In the genomic region with DNA sequence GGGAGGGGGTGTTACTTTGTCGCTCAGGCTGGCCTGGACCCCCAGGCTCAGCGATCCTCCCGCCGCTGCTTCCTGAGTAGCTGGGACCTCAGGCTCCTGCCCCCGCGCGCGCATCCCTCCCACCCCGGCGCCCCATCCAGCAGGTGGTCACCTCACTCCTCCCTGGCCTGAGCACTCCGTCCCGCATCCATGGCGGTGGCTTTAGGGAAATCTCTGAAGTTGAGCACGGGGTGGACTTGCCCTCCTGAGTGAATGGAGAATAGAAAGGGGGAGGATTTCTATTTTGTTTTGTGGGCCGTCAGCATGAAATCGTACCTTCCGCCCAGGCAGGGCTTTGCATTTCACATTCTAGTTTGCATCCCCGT, we compare ENCODE assay signal across 8 cellular contexts. TPM values are rescaled to one million over a fixed set of nuclear protein-coding genes. Genes with fewer than 3 reads are reported as not detected.
DNase-seq lines count a peak whose midpoint lies in the region; ATAC-seq and TF ChIP-seq lines count a peak whose summit lies in the region.

No MANE protein-coding gene starts in this region.

- H3K27me3 Mint-ChIP-seq in T-helper 17 cell = no peaks in the 10 kb centered on the region
- H3K27me3 Mint-ChIP-seq in glutamatergic neuron (ENCODE audit: unreplicated experiment) = peaks cover 4% of the 10 kb centered on the region

- WGBS in psoas muscle, 3 donors = 1 to 2% (median 1%) methylated on average over 12 to 18 of the region's 18 CpGs

- intact Hi-C loops in psoas muscle (cut with DNase I) = loop anchor here in 1 of 2 donors (5.0 to 10.0 kb wide), 4 partner anchors 35 to 1170 kb away; a partner anchor contains a TSS

- H3K36me3 Mint-ChIP-seq in T-helper 17 cell (ENCODE audit: low read depth) (no peaks in the 10 kb centered on the region), glutamatergic neuron (ENCODE audit: unreplicated experiment) (peaks cover 10% of the 10 kb centered on the region)

- peak overlapping the region; percentile 67; the same call in 1 of the 2 replicates for H3K27ac ChIP-seq in C4-2B
- no peak overlapping the region for H3K27ac ChIP-seq in psoas muscle

- no peak overlapping the region for H3K27ac Mint-ChIP-seq in T-helper 17 cell
- H3K27ac Mint-ChIP-seq in glutamatergic neuron (ENCODE audit: unreplicated experiment) = no peak overlapping the region

- DNase-seq in T-helper 17 cell (no peak), glutamatergic neuron (peak; percentile 27), psoas muscle (no peak), NOMO-1 treated with DMSO at 0.1 percent for 48 hours (lab: John Stamatoyannopoulos, UW; ENCODE audit: unreplicated experiment) (no peak), putamen (ENCODE audit: low spot score) (no peak)

- H3K9me3 Mint-ChIP-seq in glutamatergic neuron (ENCODE audit: unreplicated experiment) = peaks cover 3% of the 10 kb centered on the region

- H3K27me3 ChIP-seq in psoas muscle (ENCODE audit: insufficient read depth in 3 of 3, low read length in 2 of 3) = peaks cover 0 to 29% (median 8%) of the 10 kb centered on the region in 3 donors

- H3K4me1 Mint-ChIP-seq in T-helper 17 cell (peaks cover 8% of the 10 kb centered on the region), glutamatergic neuron (ENCODE audit: low read depth, unreplicated experiment) (peaks cover 6% of the 10 kb centered on the region)

- H3K4me3 ChIP-seq in psoas muscle = peak overlapping the region; percentile 82

- no peaks in the 10 kb centered on the region for H3K36me3 ChIP-seq in psoas muscle (ENCODE audit: insufficient read depth in 1 of 2, low read depth in 1 of 2)

- H3K4me1 ChIP-seq in psoas muscle = peaks cover 3% of the 10 kb centered on the region

- ATAC-seq in GM21825 (IDR thresholded peaks at IDR 0.05; ENCODE audit: unreplicated experiment) = peak; percentile 10
- peak; percentile 39 for ATAC-seq in T-helper 17 cell
- ATAC-seq in psoas muscle = peak in 2 of 4 donors; percentile 8 to 26
- ATAC-seq in HG02884 (IDR thresholded peaks at IDR 0.05; ENCODE audit: unreplicated experiment) = no peak

- no peak for TF ChIP-seq CTCF in C4-2B (conservative IDR thresholded peaks at IDR 0.05)
- no peak for TF ChIP-seq CTCF in glutamatergic neuron (IDR thresholded peaks at IDR 0.05; ENCODE audit: partially characterized antibody, unreplicated experiment)
- TF ChIP-seq CTCF in psoas muscle (IDR thresholded peaks at IDR 0.05) = no peak

- peak overlapping the region; percentile 88 for H3K4me3 Mint-ChIP-seq in T-helper 17 cell
- H3K4me3 Mint-ChIP-seq in glutamatergic neuron (ENCODE audit: unreplicated experiment) = peak overlapping the region; percentile 97

- H3K9me3 ChIP-seq in T-helper 17 cell (ENCODE audit: control insufficient read depth, low read length, poor library complexity, severe bottlenecking) = no peaks in the 10 kb centered on the region
- no peaks in the 10 kb centered on the region for H3K9me3 ChIP-seq in psoas muscle

RNA-seq across cellular contexts. Expression of a gene that starts 0.4 kb away (rescaled TPM):
- total RNA-seq in T-helper 17 cell = 1 to 10 TPM; 1.3 to 3.6 TPM
- total RNA-seq in glutamatergic neuron (ENCODE audit: unreplicated experiment) = 5.2 TPM
- total RNA-seq in psoas muscle = 1 to 10 TPM in 2 of 4 donors, under 1 TPM in 2; 0.42 to 1.7 (median 0.95) TPM
- 1 to 10 TPM in 1 of 3 donors, under 1 TPM in 2; 0.31 to 1.1 (median 0.99) TPM for polyA plus RNA-seq in psoas muscle

RNA-seq across cellular contexts. Expression of a gene that starts 35.3 kb away (rescaled TPM):
- total RNA-seq in T-helper 17 cell (1 to 10 TPM; 5.7 to 7.8 TPM), glutamatergic neuron (ENCODE audit: unreplicated experiment) (9.8 TPM), psoas muscle (1 to 10 TPM; 1.5 to 4.4 (median 3.6) TPM)
- 1 to 10 TPM; 1.5 to 6.4 (median 3.2) TPM for polyA plus RNA-seq in psoas muscle
